1 cellular context compared by ENCODE assay signal in the genomic region with DNA sequence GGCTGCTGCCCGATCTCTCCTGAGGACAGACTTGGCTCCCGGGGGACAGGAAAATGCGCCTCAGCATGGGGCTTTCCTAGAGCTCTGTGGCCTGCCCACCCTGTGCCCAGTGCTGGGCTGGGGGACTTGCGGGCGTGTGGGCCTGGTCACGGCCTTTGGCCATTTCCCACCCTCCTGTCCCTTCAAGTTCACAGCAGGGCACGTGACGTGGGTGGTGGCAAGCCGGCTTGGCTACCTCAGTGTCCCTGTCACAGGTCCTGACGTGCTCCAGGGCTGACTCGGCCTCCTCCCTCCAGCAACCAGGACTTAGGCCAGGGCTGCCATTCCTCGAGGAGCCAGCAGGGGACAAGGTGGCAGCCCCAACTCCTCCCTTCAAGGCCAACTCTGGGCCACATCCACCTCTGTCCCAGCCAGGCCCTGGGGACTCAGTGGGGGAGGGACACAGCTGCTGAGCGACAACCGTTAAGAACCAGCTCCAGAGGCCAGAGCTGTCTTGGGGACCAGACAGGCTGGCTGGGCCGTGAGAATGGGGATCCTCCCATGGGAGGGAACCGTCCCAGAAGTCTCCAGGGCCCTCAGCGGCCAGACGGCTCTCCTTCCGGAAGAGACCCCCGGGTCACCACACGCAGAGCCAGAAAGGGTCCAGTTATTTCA.
A peak's percentile ranks its signal among the peaks of the same experiment; 100 is the strongest.
TF ChIP-seq lines count a peak whose summit lies in the region.

No MANE protein-coding gene starts in this region.

TF ChIP-seq in HepG2, 621 proteins besides CTCF, POLR2A, EP300 and RAD21 (continued from another document and continues in another):
- TF ChIP-seq MAFK (conservative IDR thresholded peaks at IDR 0.05 in 1 of 2, IDR thresholded peaks at IDR 0.05 in 1 of 2; ENCODE audit: low read length in 2 of 2) (no peak), ZNF850 (CRISPR knock-in tag; conservative IDR thresholded peaks at IDR 0.05) (no peak), SRSF4 (IDR thresholded peaks at IDR 0.05; ENCODE audit: low read depth, low read length, poor library complexity, severe bottlenecking) (no peak), ZNF567 (CRISPR knock-in tag; IDR thresholded peaks at IDR 0.05; ENCODE audit: borderline replicate concordance) (no peak), SMAD1 (CRISPR knock-in tag; IDR thresholded peaks at IDR 0.05; ENCODE audit: borderline replicate concordance, low read depth) (0 out of 2 replicates have a peak, but pooled peaks have one; percentile 4), ZSCAN30 (CRISPR knock-in tag; IDR thresholded peaks at IDR 0.05) (no peak), ELF1 (CRISPR knock-in tag; IDR thresholded peaks at IDR 0.05) (peak; percentile 49), SYNCRIP (IDR thresholded peaks at IDR 0.05; ENCODE audit: insufficient read depth, low read depth, low read length) (no peak), RBAK (CRISPR knock-in tag; IDR thresholded peaks at IDR 0.05) (peak; percentile 61; the same call in 1 of the 2 replicates), SMAD3 (CRISPR knock-in tag; IDR thresholded peaks at IDR 0.05) (no peak; the same call in 1 of the 2 replicates), CHCHD3 (CRISPR knock-in tag; IDR thresholded peaks at IDR 0.05) (no peak), ZMYM4 (CRISPR knock-in tag; IDR thresholded peaks at IDR 0.05) (peak; percentile 63; the same call in 1 of the 2 replicates), ZBTB1 (CRISPR knock-in tag; IDR thresholded peaks at IDR 0.05; ENCODE audit: borderline replicate concordance) (no peak), ZNF572 (CRISPR knock-in tag; IDR thresholded peaks at IDR 0.05) (peak; percentile 97; the same call in 1 of the 2 replicates), WIZ (CRISPR knock-in tag; IDR thresholded peaks at IDR 0.05) (no peak), KLF15 (CRISPR knock-in tag; IDR thresholded peaks at IDR 0.05; ENCODE audit: borderline replicate concordance) (no peak), U2AF1 (optimal IDR thresholded peaks at IDR 0.05; ENCODE audit: low read depth, low read length) (no peak), ZNF720 (CRISPR knock-in tag; IDR thresholded peaks at IDR 0.05) (no peak), CCAR2 (optimal IDR thresholded peaks at IDR 0.05; ENCODE audit: low read depth, low read length) (no peak), ZNF841 (CRISPR knock-in tag; IDR thresholded peaks at IDR 0.05; ENCODE audit: borderline replicate concordance) (no peak), STAT5B (CRISPR knock-in tag; IDR thresholded peaks at IDR 0.05) (no peak), FOXA1 (IDR thresholded peaks at IDR 0.05) (no peak), FOXA1 (CRISPR knock-in tag; IDR thresholded peaks at IDR 0.05) (no peak), IKZF1 (IDR thresholded peaks at IDR 0.05) (no peak), RBM22 (optimal IDR thresholded peaks at IDR 0.05; ENCODE audit: low read length) (peak; percentile 90), ZNF589 (CRISPR knock-in tag; conservative IDR thresholded peaks at IDR 0.05) (no peak; the same call in 1 of the 2 replicates), NCOA5 (CRISPR knock-in tag; IDR thresholded peaks at IDR 0.05) (no peak)
- TF ChIP-seq, protein P1, sequence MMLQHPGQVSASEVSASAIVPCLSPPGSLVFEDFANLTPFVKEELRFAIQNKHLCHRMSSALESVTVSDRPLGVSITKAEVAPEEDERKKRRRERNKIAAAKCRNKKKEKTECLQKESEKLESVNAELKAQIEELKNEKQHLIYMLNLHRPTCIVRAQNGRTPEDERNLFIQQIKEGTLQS (CRISPR knock-in tag; IDR thresholded peaks at IDR 0.05), result no peak
- TF ChIP-seq, protein P2, sequence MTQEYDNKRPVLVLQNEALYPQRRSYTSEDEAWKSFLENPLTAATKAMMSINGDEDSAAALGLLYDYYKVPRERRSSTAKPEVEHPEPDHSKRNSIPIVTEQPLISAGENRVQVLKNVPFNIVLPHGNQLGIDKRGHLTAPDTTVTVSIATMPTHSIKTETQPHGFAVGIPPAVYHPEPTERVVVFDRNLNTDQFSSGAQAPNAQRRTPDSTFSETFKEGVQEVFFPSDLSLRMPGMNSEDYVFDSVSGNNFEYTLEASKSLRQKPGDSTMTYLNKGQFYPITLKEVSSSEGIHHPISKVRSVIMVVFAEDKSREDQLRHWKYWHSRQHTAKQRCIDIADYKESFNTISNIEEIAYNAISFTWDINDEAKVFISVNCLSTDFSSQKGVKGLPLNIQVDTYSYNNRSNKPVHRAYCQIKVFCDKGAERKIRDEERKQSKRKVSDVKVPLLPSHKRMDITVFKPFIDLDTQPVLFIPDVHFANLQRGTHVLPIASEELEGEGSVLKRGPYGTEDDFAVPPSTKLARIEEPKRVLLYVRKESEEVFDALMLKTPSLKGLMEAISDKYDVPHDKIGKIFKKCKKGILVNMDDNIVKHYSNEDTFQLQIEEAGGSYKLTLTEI (CRISPR knock-in tag; conservative IDR thresholded peaks at IDR 0.05), result no peak
- TF ChIP-seq, protein P3, sequence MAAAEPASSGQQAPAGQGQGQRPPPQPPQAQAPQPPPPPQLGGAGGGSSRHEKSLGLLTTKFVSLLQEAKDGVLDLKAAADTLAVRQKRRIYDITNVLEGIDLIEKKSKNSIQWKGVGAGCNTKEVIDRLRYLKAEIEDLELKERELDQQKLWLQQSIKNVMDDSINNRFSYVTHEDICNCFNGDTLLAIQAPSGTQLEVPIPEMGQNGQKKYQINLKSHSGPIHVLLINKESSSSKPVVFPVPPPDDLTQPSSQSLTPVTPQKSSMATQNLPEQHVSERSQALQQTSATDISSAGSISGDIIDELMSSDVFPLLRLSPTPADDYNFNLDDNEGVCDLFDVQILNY (CRISPR knock-in tag; conservative IDR thresholded peaks at IDR 0.05), result no peak
- TF ChIP-seq, protein P4, sequence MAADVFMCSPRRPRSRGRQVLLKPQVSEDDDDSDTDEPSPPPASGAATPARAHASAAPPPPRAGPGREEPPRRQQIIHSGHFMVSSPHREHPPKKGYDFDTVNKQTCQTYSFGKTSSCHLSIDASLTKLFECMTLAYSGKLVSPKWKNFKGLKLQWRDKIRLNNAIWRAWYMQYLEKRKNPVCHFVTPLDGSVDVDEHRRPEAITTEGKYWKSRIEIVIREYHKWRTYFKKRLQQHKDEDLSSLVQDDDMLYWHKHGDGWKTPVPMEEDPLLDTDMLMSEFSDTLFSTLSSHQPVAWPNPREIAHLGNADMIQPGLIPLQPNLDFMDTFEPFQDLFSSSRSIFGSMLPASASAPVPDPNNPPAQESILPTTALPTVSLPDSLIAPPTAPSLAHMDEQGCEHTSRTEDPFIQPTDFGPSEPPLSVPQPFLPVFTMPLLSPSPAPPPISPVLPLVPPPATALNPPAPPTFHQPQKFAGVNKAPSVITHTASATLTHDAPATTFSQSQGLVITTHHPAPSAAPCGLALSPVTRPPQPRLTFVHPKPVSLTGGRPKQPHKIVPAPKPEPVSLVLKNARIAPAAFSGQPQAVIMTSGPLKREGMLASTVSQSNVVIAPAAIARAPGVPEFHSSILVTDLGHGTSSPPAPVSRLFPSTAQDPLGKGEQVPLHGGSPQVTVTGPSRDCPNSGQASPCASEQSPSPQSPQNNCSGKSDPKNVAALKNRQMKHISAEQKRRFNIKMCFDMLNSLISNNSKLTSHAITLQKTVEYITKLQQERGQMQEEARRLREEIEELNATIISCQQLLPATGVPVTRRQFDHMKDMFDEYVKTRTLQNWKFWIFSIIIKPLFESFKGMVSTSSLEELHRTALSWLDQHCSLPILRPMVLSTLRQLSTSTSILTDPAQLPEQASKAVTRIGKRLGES (CRISPR knock-in tag; IDR thresholded peaks at IDR 0.05; ENCODE audit: borderline replicate concordance), result no peak
- TF ChIP-seq, protein P5, sequence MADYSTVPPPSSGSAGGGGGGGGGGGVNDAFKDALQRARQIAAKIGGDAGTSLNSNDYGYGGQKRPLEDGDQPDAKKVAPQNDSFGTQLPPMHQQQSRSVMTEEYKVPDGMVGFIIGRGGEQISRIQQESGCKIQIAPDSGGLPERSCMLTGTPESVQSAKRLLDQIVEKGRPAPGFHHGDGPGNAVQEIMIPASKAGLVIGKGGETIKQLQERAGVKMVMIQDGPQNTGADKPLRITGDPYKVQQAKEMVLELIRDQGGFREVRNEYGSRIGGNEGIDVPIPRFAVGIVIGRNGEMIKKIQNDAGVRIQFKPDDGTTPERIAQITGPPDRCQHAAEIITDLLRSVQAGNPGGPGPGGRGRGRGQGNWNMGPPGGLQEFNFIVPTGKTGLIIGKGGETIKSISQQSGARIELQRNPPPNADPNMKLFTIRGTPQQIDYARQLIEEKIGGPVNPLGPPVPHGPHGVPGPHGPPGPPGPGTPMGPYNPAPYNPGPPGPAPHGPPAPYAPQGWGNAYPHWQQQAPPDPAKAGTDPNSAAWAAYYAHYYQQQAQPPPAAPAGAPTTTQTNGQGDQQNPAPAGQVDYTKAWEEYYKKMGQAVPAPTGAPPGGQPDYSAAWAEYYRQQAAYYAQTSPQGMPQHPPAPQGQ (CRISPR knock-in tag; IDR thresholded peaks at IDR 0.05; ENCODE audit: borderline replicate concordance), result no peak
- TF ChIP-seq, protein P6, sequence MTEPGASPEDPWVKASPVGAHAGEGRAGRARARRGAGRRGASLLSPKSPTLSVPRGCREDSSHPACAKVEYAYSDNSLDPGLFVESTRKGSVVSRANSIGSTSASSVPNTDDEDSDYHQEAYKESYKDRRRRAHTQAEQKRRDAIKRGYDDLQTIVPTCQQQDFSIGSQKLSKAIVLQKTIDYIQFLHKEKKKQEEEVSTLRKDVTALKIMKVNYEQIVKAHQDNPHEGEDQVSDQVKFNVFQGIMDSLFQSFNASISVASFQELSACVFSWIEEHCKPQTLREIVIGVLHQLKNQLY (CRISPR knock-in tag; IDR thresholded peaks at IDR 0.05), result peak; percentile 51; the same call in 1 of the 2 replicates
- TF ChIP-seq, protein P7, sequence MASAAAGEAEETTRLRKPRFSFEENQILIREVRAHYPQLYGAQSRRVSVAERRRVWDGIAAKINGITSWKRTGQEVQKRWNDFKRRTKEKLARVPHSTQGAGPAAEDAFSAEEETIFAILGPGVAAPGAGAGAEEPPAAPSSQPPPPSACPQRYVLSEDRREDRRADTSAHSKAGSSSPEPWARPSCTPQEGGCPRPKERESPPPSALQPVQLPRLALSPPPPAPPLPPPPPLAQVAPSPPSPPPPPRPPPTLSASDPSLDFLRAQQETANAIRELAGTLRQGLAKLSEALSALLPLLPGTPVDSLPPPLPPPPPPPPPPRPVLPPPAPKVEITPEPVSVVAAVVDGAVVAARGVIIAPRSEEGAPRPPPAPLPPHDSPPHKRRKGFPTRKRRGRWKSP (CRISPR knock-in tag; IDR thresholded peaks at IDR 0.05), result no peak; the same call in 1 of the 2 replicates
- TF ChIP-seq, protein P8, sequence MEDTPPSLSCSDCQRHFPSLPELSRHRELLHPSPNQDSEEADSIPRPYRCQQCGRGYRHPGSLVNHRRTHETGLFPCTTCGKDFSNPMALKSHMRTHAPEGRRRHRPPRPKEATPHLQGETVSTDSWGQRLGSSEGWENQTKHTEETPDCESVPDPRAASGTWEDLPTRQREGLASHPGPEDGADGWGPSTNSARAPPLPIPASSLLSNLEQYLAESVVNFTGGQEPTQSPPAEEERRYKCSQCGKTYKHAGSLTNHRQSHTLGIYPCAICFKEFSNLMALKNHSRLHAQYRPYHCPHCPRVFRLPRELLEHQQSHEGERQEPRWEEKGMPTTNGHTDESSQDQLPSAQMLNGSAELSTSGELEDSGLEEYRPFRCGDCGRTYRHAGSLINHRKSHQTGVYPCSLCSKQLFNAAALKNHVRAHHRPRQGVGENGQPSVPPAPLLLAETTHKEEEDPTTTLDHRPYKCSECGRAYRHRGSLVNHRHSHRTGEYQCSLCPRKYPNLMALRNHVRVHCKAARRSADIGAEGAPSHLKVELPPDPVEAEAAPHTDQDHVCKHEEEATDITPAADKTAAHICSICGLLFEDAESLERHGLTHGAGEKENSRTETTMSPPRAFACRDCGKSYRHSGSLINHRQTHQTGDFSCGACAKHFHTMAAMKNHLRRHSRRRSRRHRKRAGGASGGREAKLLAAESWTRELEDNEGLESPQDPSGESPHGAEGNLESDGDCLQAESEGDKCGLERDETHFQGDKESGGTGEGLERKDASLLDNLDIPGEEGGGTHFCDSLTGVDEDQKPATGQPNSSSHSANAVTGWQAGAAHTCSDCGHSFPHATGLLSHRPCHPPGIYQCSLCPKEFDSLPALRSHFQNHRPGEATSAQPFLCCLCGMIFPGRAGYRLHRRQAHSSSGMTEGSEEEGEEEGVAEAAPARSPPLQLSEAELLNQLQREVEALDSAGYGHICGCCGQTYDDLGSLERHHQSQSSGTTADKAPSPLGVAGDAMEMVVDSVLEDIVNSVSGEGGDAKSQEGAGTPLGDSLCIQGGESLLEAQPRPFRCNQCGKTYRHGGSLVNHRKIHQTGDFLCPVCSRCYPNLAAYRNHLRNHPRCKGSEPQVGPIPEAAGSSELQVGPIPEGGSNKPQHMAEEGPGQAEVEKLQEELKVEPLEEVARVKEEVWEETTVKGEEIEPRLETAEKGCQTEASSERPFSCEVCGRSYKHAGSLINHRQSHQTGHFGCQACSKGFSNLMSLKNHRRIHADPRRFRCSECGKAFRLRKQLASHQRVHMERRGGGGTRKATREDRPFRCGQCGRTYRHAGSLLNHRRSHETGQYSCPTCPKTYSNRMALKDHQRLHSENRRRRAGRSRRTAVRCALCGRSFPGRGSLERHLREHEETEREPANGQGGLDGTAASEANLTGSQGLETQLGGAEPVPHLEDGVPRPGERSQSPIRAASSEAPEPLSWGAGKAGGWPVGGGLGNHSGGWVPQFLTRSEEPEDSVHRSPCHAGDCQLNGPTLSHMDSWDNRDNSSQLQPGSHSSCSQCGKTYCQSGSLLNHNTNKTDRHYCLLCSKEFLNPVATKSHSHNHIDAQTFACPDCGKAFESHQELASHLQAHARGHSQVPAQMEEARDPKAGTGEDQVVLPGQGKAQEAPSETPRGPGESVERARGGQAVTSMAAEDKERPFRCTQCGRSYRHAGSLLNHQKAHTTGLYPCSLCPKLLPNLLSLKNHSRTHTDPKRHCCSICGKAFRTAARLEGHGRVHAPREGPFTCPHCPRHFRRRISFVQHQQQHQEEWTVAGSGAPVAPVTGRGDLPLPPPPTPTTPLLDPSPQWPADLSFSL (CRISPR knock-in tag; IDR thresholded peaks at IDR 0.05), result no peak
- TF ChIP-seq, protein P9, sequence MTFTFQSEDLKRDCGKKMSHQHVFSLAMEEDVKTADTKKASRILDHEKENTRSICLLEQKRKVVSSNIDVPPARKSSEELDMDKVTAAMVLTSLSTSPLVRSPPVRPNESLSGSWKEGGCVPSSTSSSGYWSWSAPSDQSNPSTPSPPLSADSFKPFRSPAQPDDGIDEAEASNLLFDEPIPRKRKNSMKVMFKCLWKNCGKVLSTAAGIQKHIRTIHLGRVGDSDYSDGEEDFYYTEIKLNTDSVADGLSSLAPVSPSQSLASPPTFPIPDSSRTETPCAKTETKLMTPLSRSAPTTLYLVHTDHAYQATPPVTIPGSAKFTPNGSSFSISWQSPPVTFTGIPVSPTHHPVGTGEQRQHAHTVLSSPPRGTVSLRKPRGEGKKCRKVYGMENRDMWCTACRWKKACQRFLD (CRISPR knock-in tag; IDR thresholded peaks at IDR 0.05; ENCODE audit: borderline replicate concordance), result no peak
- TF ChIP-seq, protein P10, sequence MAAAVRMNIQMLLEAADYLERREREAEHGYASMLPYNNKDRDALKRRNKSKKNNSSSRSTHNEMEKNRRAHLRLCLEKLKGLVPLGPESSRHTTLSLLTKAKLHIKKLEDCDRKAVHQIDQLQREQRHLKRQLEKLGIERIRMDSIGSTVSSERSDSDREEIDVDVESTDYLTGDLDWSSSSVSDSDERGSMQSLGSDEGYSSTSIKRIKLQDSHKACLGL (CRISPR knock-in tag; IDR thresholded peaks at IDR 0.05), result no peak
- TF ChIP-seq, protein P11, sequence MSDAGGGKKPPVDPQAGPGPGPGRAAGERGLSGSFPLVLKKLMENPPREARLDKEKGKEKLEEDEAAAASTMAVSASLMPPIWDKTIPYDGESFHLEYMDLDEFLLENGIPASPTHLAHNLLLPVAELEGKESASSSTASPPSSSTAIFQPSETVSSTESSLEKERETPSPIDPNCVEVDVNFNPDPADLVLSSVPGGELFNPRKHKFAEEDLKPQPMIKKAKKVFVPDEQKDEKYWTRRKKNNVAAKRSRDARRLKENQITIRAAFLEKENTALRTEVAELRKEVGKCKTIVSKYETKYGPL (CRISPR knock-in tag; IDR thresholded peaks at IDR 0.05), result no peak
- TF ChIP-seq, protein P12, sequence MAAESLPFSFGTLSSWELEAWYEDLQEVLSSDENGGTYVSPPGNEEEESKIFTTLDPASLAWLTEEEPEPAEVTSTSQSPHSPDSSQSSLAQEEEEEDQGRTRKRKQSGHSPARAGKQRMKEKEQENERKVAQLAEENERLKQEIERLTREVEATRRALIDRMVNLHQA (CRISPR knock-in tag; IDR thresholded peaks at IDR 0.05), result no peak
